Comparison of ENCODE assay signal across 6 cellular contexts in genomic region chr9:129081388-129081889, GRCh38. TPM values are rescaled to one million over a fixed set of nuclear protein-coding genes. Genes with fewer than 3 reads are reported as not detected.
DNase-seq lines count a peak whose midpoint lies in the region; ATAC-seq and TF ChIP-seq lines count a peak whose summit lies in the region.

No MANE protein-coding gene starts in this region.

- intact Hi-C loops in heart left ventricle (cut with DNase I) (loop anchor here in 2 of 10 donors (1.0 to 10.0 kb wide), 2 partner anchors 29 to 57 kb away; partner anchors contain the start of genes CRAT (in 1 of the 2) and SH3GLB2 (in 1 of the 2)), cardiac septum (cut with DNase I) (no loop called here), MCF 10A (cut with micrococcal nuclease) (no loop called here)

- H3K36me3 Mint-ChIP-seq in MCF 10A (ENCODE audit: insufficient read depth, unreplicated experiment): no peaks in the 10 kb centered on the region

- TF ChIP-seq CTCF in heart left ventricle (IDR thresholded peaks at IDR 0.05): no peak
- no peak for TF ChIP-seq CTCF in MCF 10A (IDR thresholded peaks at IDR 0.05; ENCODE audit: unreplicated experiment)

- POLR2A ChIA-PET in MCF 10A (lab: Yijun Ruan, JAX): interaction anchor here (0.7 to 2.3 kb wide), 15 partner anchors 9 to 711 kb away, joined by 3 to 10 read pairs (median 4); partner anchors contain the start of genes DOLK, MIGA2, NUP188 and PTPA

- TF ChIP-seq POLR2A in heart left ventricle (IDR thresholded peaks at IDR 0.05): no peak

- peak overlapping the region; percentile 64 to 98 (median 84) for H3K4me3 ChIP-seq in heart left ventricle
- peak overlapping the region; percentile 67 for H3K4me3 ChIP-seq in neuron (ENCODE audit: low read length)

- peak in 1 of 4 donors; percentile 29 for ATAC-seq in heart left ventricle

- H3K9me3 Mint-ChIP-seq in MCF 10A (ENCODE audit: unreplicated experiment): no peaks in the 10 kb centered on the region

- peak overlapping the region; percentile 83 for H2AFZ ChIP-seq in neuron (ENCODE audit: low read depth, low read length)

- H3K9me3 ChIP-seq in heart left ventricle (no peaks in the 10 kb centered on the region), neuron (ENCODE audit: low read length) (no peaks in the 10 kb centered on the region)

- peaks cover 0 to 23% (median 17%) of the 10 kb centered on the region in 9 donors for H3K36me3 ChIP-seq in heart left ventricle
- peaks cover 21% of the 10 kb centered on the region for H3K36me3 ChIP-seq in neuron (ENCODE audit: insufficient read depth, low read length)

- peak overlapping the region; percentile 46 for H3K27ac Mint-ChIP-seq in MCF 10A (ENCODE audit: low read depth, unreplicated experiment)

- H3K4me1 ChIP-seq in heart left ventricle (peaks cover 6 to 26% (median 17%) of the 10 kb centered on the region in 12 donors), neuron (ENCODE audit: insufficient read depth, low read length) (peaks cover 19% of the 10 kb centered on the region)

- H3K4me3 Mint-ChIP-seq in MCF 10A (ENCODE audit: unreplicated experiment): peak overlapping the region; percentile 84

- DNase-seq in heart left ventricle (no peak), cardiac septum (ENCODE audit: low spot score) (no peak), MCF 10A (ENCODE audit: unreplicated experiment) (peak; percentile 46), hippocampal formation (lab: John Stamatoyannopoulos, UW) (no peak), NCI-H2081 treated with DMSO at 0.1 percent for 48 hours (lab: John Stamatoyannopoulos, UW) (no peak)

- H3K27me3 ChIP-seq in heart left ventricle (no peaks in the 10 kb centered on the region), neuron (ENCODE audit: insufficient read depth, low read length) (no peaks in the 10 kb centered on the region)

- H3K4me1 Mint-ChIP-seq in MCF 10A (ENCODE audit: insufficient read depth, unreplicated experiment): peaks cover 10% of the 10 kb centered on the region

- no peaks in the 10 kb centered on the region for H3K27me3 Mint-ChIP-seq in MCF 10A (ENCODE audit: insufficient read depth, unreplicated experiment)

- 2 to 3% (median 3%) methylated on average over 22 to 30 of the region's 30 CpGs for WGBS in heart left ventricle, 4 donors

- peak overlapping the region; percentile 42 to 93 (median 82) for H3K27ac ChIP-seq in heart left ventricle

- TSS peak; percentile 50 for BruUV-seq in MCF 10A (replicated peaks; lab: Mats Ljungman, UMichigan)

- CTCF ChIA-PET in MCF 10A (lab: Yijun Ruan, JAX): interaction anchor here (0.6 to 1.2 kb wide), 5 partner anchors 28 to 541 kb away, joined by 3 to 6 read pairs (median 4); no protein-coding TSS in a partner anchor

RNA-seq across cellular contexts. Expression of gene DOLPP1, which starts 0.5 kb away (rescaled TPM):
- 10 to 100 TPM in 1 of 9 donors, 1 to 10 TPM in 8; 3.2 to 10.3 (median 5.8) TPM for total RNA-seq in heart left ventricle
- 10 to 100 TPM in 1 of 2 donors, 1 to 10 TPM in 1; 3.0 to 11.5 TPM for polyA plus RNA-seq in heart left ventricle
- 4.8 TPM for total RNA-seq in cardiac septum
- 16.3 and 18.5 TPM in 2 replicates for total RNA-seq in MCF 10A (2022)

RNA-seq across cellular contexts. Expression of gene CRAT, which starts 29.2 kb away (rescaled TPM):
- total RNA-seq in heart left ventricle: 100 to 1,000 TPM in 2 of 9 donors, 10 to 100 TPM in 7; 50.8 to 126 (median 68.2) TPM
- polyA plus RNA-seq in heart left ventricle: 10 to 100 TPM; 37.0 to 64.7 TPM
- total RNA-seq in cardiac septum: 68.1 TPM
- 14.5 and 17.0 TPM in 2 replicates for total RNA-seq in MCF 10A (2022)

RNA-seq across cellular contexts. Expression of gene PTPA, which starts 29.8 kb away (rescaled TPM):
- total RNA-seq in heart left ventricle: 100 to 1,000 TPM in 8 of 9 donors, 10 to 100 TPM in 1; 96.0 to 212 (median 172) TPM
- 100 to 1,000 TPM; 129 to 211 TPM for polyA plus RNA-seq in heart left ventricle
- 204 TPM for total RNA-seq in cardiac septum
- total RNA-seq in MCF 10A (2022): 90.8 and 91.8 TPM in 2 replicates

RNA-seq across cellular contexts. Expression of gene MIGA2, which starts 45.0 kb away (rescaled TPM):
- total RNA-seq in heart left ventricle (10 to 100 TPM; 29.2 to 49.5 (median 31.6) TPM), cardiac septum (39.3 TPM), MCF 10A (2022) (28.6 and 28.7 TPM in 2 replicates)
- polyA plus RNA-seq in heart left ventricle: 10 to 100 TPM; 27.7 to 61.3 TPM

RNA-seq across cellular contexts. Expression of gene SH3GLB2, which starts 53.3 kb away (rescaled TPM):
- total RNA-seq in heart left ventricle (10 to 100 TPM; 27.3 to 42.7 (median 36.5) TPM), cardiac septum (40.6 TPM), MCF 10A (2022) (51.7 and 58.3 TPM in 2 replicates)
- polyA plus RNA-seq in heart left ventricle: 10 to 100 TPM; 29.5 to 33.6 TPM
